ENCODE assay signal across 11 cellular contexts in the genomic region with DNA sequence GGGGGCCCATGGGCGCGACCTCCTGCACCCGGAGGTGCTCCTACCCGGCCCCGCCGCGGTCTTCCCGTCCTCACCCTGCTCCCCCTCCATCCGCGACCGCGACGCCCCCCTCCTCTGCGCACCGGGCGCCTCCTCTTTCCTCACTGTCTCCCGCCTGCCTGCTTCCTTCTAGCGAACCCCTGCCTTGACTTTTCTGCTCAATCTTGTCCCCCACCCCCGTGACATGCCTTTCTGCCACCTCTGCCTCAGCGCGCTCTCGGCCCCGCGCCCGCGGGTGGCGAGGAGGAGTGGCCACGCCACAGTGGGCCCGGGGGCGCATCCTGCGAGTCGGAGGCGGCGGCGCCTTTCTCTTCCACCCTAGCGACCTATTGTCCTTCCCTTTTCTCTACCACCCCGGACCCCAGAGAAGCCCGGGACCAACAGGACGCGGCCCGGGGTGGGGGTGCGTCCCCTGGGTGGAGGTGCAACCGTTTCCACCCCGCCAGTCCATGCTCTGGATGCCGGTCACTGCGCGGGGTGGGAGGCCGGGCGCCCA. TPM values are rescaled to one million over a fixed set of nuclear protein-coding genes. Genes with fewer than 3 reads are reported as not detected.
A peak's percentile ranks its signal among the peaks of the same experiment; 100 is the strongest.
DNase-seq lines count a peak whose midpoint lies in the region; ATAC-seq and TF ChIP-seq lines count a peak whose summit lies in the region.
"Had no signal": no experiment of that assay in that cellular context is flagged by ENCODE, and none has a peak within 500 bp of the region (broad histone marks: within the 10 kb centered on the region; RNA-seq: fewer than 3 reads in every experiment).

No MANE protein-coding gene starts in this region.

- POLR2A ChIA-PET in WTC11 (lab: Charles Lee) (no interaction called here), OCI-LY7 (lab: Charles Lee) (no interaction called here)
- POLR2A ChIA-PET in activated CD8-positive, alpha-beta T cell treated with anti-CD3 and anti-CD28 coated beads, Interleukin-2, amount 10 ng/mL, durations not matched to agents 7 days and 5 days (lab: Charles Lee), result no interaction called here

- H3K9me2 ChIP-seq in OCI-LY7 (ENCODE audit: insufficient read depth, low read length), result no peaks in the 10 kb centered on the region

- peaks cover 27% of the 10 kb centered on the region for H3K4me1 Mint-ChIP-seq in WTC11
- H3K4me1 Mint-ChIP-seq in activated CD8-positive, alpha-beta T cell treated with anti-CD3 and anti-CD28 coated beads, Interleukin-2, amount 10 ng/mL, durations not matched to agents 7 days and 5 days (ENCODE audit: low read depth), result peaks cover 7% of the 10 kb centered on the region

- no TSS peak for BruUV-seq in OCI-LY7 (replicated peaks; lab: Mats Ljungman, UMichigan)

- H3K4me1 ChIP-seq in OCI-LY7 (ENCODE audit: insufficient read depth, low read length, poor library complexity, severe bottlenecking), result no peaks in the 10 kb centered on the region

- no peak overlapping the region for H2AFZ ChIP-seq in OCI-LY7 (ENCODE audit: low read length)

- H3K4me3 ChIP-seq in GM08714 (ENCODE audit: low read length) (peak overlapping the region; percentile 49; the same call in 1 of the 2 replicates), iPS-18c (ENCODE audit: insufficient read depth, low read depth, low read length) (peak overlapping the region; percentile 66), skeletal muscle cell (ENCODE audit: low read depth, low read length) (peak overlapping the region; percentile 60), OCI-LY7 (ENCODE audit: low read depth, low read length, poor library complexity, severe bottlenecking) (no peak overlapping the region)

- CTCF ChIA-PET in WTC11 (lab: Charles Lee), result no interaction called here
- CTCF ChIA-PET in activated CD8-positive, alpha-beta T cell treated with anti-CD3 and anti-CD28 coated beads, Interleukin-2, amount 10 ng/mL, durations not matched to agents 7 days and 5 days (lab: Charles Lee), result no interaction called here
- CTCF ChIA-PET in OCI-LY7 (lab: Charles Lee; ENCODE audit: unreplicated experiment), result no interaction called here

- intact Hi-C loops in OCI-LY7 (cut with micrococcal nuclease; ENCODE audit: unreplicated experiment), result no loop called here

- no peak overlapping the region for H3K4me2 ChIP-seq in OCI-LY7 (ENCODE audit: low read length)

- no peak for ATAC-seq in WTC11
- ATAC-seq in activated CD8-positive, alpha-beta T cell treated with anti-CD3 and anti-CD28 coated beads, Interleukin-2, amount 10 ng/mL, durations not matched to agents 7 days and 5 days, result no peak
- ATAC-seq in GM18868 (IDR thresholded peaks at IDR 0.05; ENCODE audit: unreplicated experiment), result no peak

- no peaks in the 10 kb centered on the region for H3K36me3 Mint-ChIP-seq in WTC11
- peaks cover 2% of the 10 kb centered on the region for H3K36me3 Mint-ChIP-seq in activated CD8-positive, alpha-beta T cell treated with anti-CD3 and anti-CD28 coated beads, Interleukin-2, amount 10 ng/mL, durations not matched to agents 7 days and 5 days (ENCODE audit: low read depth)

- DNase-seq in WTC11 (ENCODE audit: low spot score) (no peak), skeletal muscle cell (ENCODE audit: low read depth) (no peak), NCI-H524 (lab: John Stamatoyannopoulos, UW) (no peak), OCI-LY7 (ENCODE audit: low spot score) (no peak)
- no peak for DNase-seq in activated CD8-positive, alpha-beta T cell treated with anti-CD3 and anti-CD28 coated beads, Interleukin-2, amount 10 ng/mL, durations not matched to agents 7 days and 5 days
- DNase-seq: hippocampal formation, NCI-H345 had no signal

- H3K4me3 Mint-ChIP-seq in WTC11, result peak overlapping the region; percentile 72
- no peak overlapping the region for H3K4me3 Mint-ChIP-seq in activated CD8-positive, alpha-beta T cell treated with anti-CD3 and anti-CD28 coated beads, Interleukin-2, amount 10 ng/mL, durations not matched to agents 7 days and 5 days
- H3K4me3 Mint-ChIP-seq: activated naive CD4-positive, alpha-beta T cell treated with anti-CD3 and anti-CD28 coated beads, Interleukin-2, amount 50 U/mL, for 24 hours had no signal

- no peaks in the 10 kb centered on the region for H3K79me2 ChIP-seq in OCI-LY7 (ENCODE audit: insufficient read depth, low read depth, low read length)

- TF ChIP-seq CTCF in WTC11 (IDR thresholded peaks at IDR 0.05), result no peak
- TF ChIP-seq CTCF in OCI-LY7 (conservative IDR thresholded peaks at IDR 0.05; ENCODE audit: low read length), result no peak

- peaks cover 2% of the 10 kb centered on the region for H3K9me3 ChIP-seq in iPS-18c (ENCODE audit: control insufficient read depth, insufficient read depth, low read length)
- H3K9me3 ChIP-seq in OCI-LY7 (ENCODE audit: low read length), result no peaks in the 10 kb centered on the region

- no peaks in the 10 kb centered on the region for H3K9me3 Mint-ChIP-seq in WTC11
- H3K9me3 Mint-ChIP-seq in activated CD8-positive, alpha-beta T cell treated with anti-CD3 and anti-CD28 coated beads, Interleukin-2, amount 10 ng/mL, durations not matched to agents 7 days and 5 days (ENCODE audit: insufficient read depth), result no peaks in the 10 kb centered on the region
- H3K9me3 Mint-ChIP-seq: activated naive CD4-positive, alpha-beta T cell treated with anti-CD3 and anti-CD28 coated beads, Interleukin-2, amount 50 U/mL, for 24 hours had no signal

- H4K20me1 ChIP-seq in OCI-LY7 (ENCODE audit: insufficient read depth, low read length), result no peaks in the 10 kb centered on the region

- no peak overlapping the region for H3K27ac Mint-ChIP-seq in WTC11
- H3K27ac Mint-ChIP-seq in activated CD8-positive, alpha-beta T cell treated with anti-CD3 and anti-CD28 coated beads, Interleukin-2, amount 10 ng/mL, durations not matched to agents 7 days and 5 days, result no peak overlapping the region
- H3K27ac Mint-ChIP-seq: activated naive CD4-positive, alpha-beta T cell treated with anti-CD3 and anti-CD28 coated beads, Interleukin-2, amount 50 U/mL, for 24 hours had no signal

- H3K36me3 ChIP-seq in OCI-LY7 (ENCODE audit: insufficient read depth, low read length), result no peaks in the 10 kb centered on the region

- H3K27me3 Mint-ChIP-seq in WTC11 (ENCODE audit: low read depth), result peaks cover 76% of the 10 kb centered on the region
- H3K27me3 Mint-ChIP-seq in activated CD8-positive, alpha-beta T cell treated with anti-CD3 and anti-CD28 coated beads, Interleukin-2, amount 10 ng/mL, durations not matched to agents 7 days and 5 days (ENCODE audit: low read depth), result peaks cover 56% of the 10 kb centered on the region

- H3K27ac ChIP-seq in OCI-LY7 (ENCODE audit: low read depth, low read length, poor library complexity, severe bottlenecking), result no peak overlapping the region

TF ChIP-seq in WTC11, 78 proteins besides CTCF, POLR2A, EP300 and RAD21:
- TF ChIP-seq, protein P1, sequence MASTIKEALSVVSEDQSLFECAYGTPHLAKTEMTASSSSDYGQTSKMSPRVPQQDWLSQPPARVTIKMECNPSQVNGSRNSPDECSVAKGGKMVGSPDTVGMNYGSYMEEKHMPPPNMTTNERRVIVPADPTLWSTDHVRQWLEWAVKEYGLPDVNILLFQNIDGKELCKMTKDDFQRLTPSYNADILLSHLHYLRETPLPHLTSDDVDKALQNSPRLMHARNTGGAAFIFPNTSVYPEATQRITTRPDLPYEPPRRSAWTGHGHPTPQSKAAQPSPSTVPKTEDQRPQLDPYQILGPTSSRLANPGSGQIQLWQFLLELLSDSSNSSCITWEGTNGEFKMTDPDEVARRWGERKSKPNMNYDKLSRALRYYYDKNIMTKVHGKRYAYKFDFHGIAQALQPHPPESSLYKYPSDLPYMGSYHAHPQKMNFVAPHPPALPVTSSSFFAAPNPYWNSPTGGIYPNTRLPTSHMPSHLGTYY (CRISPR knock-in tag; IDR thresholded peaks at IDR 0.05), result no peak
- 0 out of 2 replicates have a peak, but pooled peaks have one; percentile 39 for TF ChIP-seq ZNF423 (CRISPR knock-in tag; IDR thresholded peaks at IDR 0.05)

RNA-seq across cellular contexts. Expression of a gene that starts 2.1 kb away (rescaled TPM):
- total RNA-seq in WTC11 (2021), result 2.3 to 3.1 TPM (median 3.0 TPM) in 3 replicates
- not detected for total RNA-seq in activated CD8-positive, alpha-beta T cell treated with anti-CD3 and anti-CD28 coated beads, Interleukin-2, amount 10 ng/mL, durations not matched to agents 7 days and 5 days
- total RNA-seq in OCI-LY7 (2014; rRNA removed; shearing (Covaris generic)), result not detected in 2 replicates
- total RNA-seq in OCI-LY7 (2022), result not detected in 2 replicates
